1 cellular context compared by ENCODE assay signal in the genomic region with DNA sequence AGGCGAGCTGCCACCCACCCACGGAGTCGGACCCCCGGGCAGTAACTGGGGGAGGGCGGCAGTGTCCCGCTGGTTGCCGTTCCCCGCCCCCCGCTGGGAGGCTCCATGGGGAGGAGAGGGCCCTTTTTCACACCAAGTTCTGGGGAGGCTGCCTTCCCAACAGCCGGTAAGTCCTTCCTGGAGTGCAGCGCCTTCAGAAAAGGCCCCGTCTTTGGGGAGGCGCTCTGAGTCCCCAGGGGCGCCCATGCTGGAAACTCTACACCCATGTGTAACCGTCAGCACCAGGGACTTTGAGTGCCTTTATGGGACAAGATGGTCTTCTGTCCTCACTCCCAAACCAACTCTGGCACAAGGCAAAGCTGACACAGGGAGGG.
TF ChIP-seq lines count a peak whose summit lies in the region.

No MANE protein-coding gene starts in this region.

TF ChIP-seq in K562, 482 proteins besides CTCF, POLR2A, EP300 and RAD21 (continued from another document):
- 0 out of 2 replicates have a peak, but pooled peaks have one; percentile 17 for TF ChIP-seq SMAD4 (CRISPR knock-in tag; conservative IDR thresholded peaks at IDR 0.05)
- no peak for TF ChIP-seq ARHGAP35 (IDR thresholded peaks at IDR 0.05; ENCODE audit: partially characterized antibody)
- TF ChIP-seq CEBPG (CRISPR knock-in tag; IDR thresholded peaks at IDR 0.05): 0 out of 2 replicates have a peak, but pooled peaks have one; percentile 10
- no peak for TF ChIP-seq CEBPG (tag; conservative IDR thresholded peaks at IDR 0.05 in 1 of 2, IDR thresholded peaks at IDR 0.05 in 1 of 2)
- peak; percentile 32; the same call in 1 of the 2 replicates for TF ChIP-seq SMARCE1 (IDR thresholded peaks at IDR 0.05)
